1 cellular context compared by ENCODE assay signal in genomic region chr11:64233913-64234839, GRCh38.
TF ChIP-seq lines count a peak whose summit lies in the region.

Gene VEGFB, plus strand, starts transcription at chr11:64234584. Its CDS starts 250 bp downstream, at chr11:64234834.

TF ChIP-seq in HepG2, 621 proteins besides CTCF, POLR2A, EP300 and RAD21 (continued from another document and continues in another):
- TF ChIP-seq ZNF282 (IDR thresholded peaks at IDR 0.05; ENCODE audit: partially characterized antibody), result no peak
- TF ChIP-seq NFYC (CRISPR knock-in tag; IDR thresholded peaks at IDR 0.05), result no peak
- no peak for TF ChIP-seq PREB (CRISPR knock-in tag; IDR thresholded peaks at IDR 0.05)
- no peak for TF ChIP-seq ZSCAN30 (CRISPR knock-in tag; IDR thresholded peaks at IDR 0.05)
- no peak for TF ChIP-seq ZNF549 (CRISPR knock-in tag; IDR thresholded peaks at IDR 0.05)
- no peak for TF ChIP-seq ETV6 (CRISPR knock-in tag; conservative IDR thresholded peaks at IDR 0.05)
- no peak for TF ChIP-seq ARNT (IDR thresholded peaks at IDR 0.05)
- no peak for TF ChIP-seq GTF3A (CRISPR knock-in tag; conservative IDR thresholded peaks at IDR 0.05)
- TF ChIP-seq ZNF704 (CRISPR knock-in tag; IDR thresholded peaks at IDR 0.05; ENCODE audit: borderline replicate concordance), result no peak
- no peak for TF ChIP-seq KLF9 (CRISPR knock-in tag; IDR thresholded peaks at IDR 0.05; ENCODE audit: low read depth)
- no peak for TF ChIP-seq HNRNPL (IDR thresholded peaks at IDR 0.05; ENCODE audit: low read depth, low read length)
- TF ChIP-seq POGK (CRISPR knock-in tag; conservative IDR thresholded peaks at IDR 0.05), result no peak
- no peak for TF ChIP-seq HDAC2 (CRISPR knock-in tag; IDR thresholded peaks at IDR 0.05)
- TF ChIP-seq GPBP1L1 (CRISPR knock-in tag; IDR thresholded peaks at IDR 0.05), result no peak
- no peak for TF ChIP-seq ZNF598 (CRISPR knock-in tag; IDR thresholded peaks at IDR 0.05; ENCODE audit: borderline replicate concordance)
- TF ChIP-seq AKNA (CRISPR knock-in tag; IDR thresholded peaks at IDR 0.05; ENCODE audit: borderline replicate concordance), result no peak
- TF ChIP-seq ZBTB33 (CRISPR knock-in tag; IDR thresholded peaks at IDR 0.05), result no peak
- no peak for TF ChIP-seq ZNF713 (CRISPR knock-in tag; IDR thresholded peaks at IDR 0.05)
- TF ChIP-seq KLF6 (CRISPR knock-in tag; IDR thresholded peaks at IDR 0.05), result no peak
- TF ChIP-seq MLX (CRISPR knock-in tag; IDR thresholded peaks at IDR 0.05), result no peak
- no peak for TF ChIP-seq NFIC (IDR thresholded peaks at IDR 0.05; ENCODE audit: low read length)
- TF ChIP-seq TBX2 (CRISPR knock-in tag; IDR thresholded peaks at IDR 0.05; ENCODE audit: borderline replicate concordance), result no peak
- no peak for TF ChIP-seq NR2F1 (CRISPR knock-in tag; IDR thresholded peaks at IDR 0.05)
- TF ChIP-seq REST (IDR thresholded peaks at IDR 0.05; ENCODE audit: borderline replicate concordance in 1 of 2, low read depth in 1 of 2, low read length in 2 of 2), result no peak
- no peak for TF ChIP-seq ZFP82 (CRISPR knock-in tag; IDR thresholded peaks at IDR 0.05; ENCODE audit: borderline replicate concordance)
- no peak for TF ChIP-seq SMARCE1 (IDR thresholded peaks at IDR 0.05; ENCODE audit: borderline replicate concordance)
- TF ChIP-seq ZNF816 (CRISPR knock-in tag; IDR thresholded peaks at IDR 0.05; ENCODE audit: borderline replicate concordance), result no peak
- TF ChIP-seq TBP (CRISPR knock-in tag; IDR thresholded peaks at IDR 0.05), result no peak
- TF ChIP-seq BORCS8-MEF2B (CRISPR knock-in tag; IDR thresholded peaks at IDR 0.05), result no peak
- TF ChIP-seq ZNF280D (CRISPR knock-in tag; IDR thresholded peaks at IDR 0.05), result no peak
- no peak for TF ChIP-seq FIP1L1 (IDR thresholded peaks at IDR 0.05; ENCODE audit: borderline replicate concordance, insufficient read depth, low read depth, low read length)
- no peak for TF ChIP-seq ZNF30 (CRISPR knock-in tag; IDR thresholded peaks at IDR 0.05)
- TF ChIP-seq HES4 (CRISPR knock-in tag; IDR thresholded peaks at IDR 0.05; ENCODE audit: borderline replicate concordance), result no peak
- no peak for TF ChIP-seq ZBTB3 (CRISPR knock-in tag; IDR thresholded peaks at IDR 0.05; ENCODE audit: borderline replicate concordance, low read depth)
- TF ChIP-seq MXD4 (CRISPR knock-in tag; IDR thresholded peaks at IDR 0.05), result no peak
- TF ChIP-seq HOXA9 (CRISPR knock-in tag; IDR thresholded peaks at IDR 0.05; ENCODE audit: borderline replicate concordance), result no peak
- no peak for TF ChIP-seq PLRG1 (conservative IDR thresholded peaks at IDR 0.05)
- TF ChIP-seq KDM6A (CRISPR knock-in tag; IDR thresholded peaks at IDR 0.05; ENCODE audit: low read depth), result no peak
- no peak for TF ChIP-seq JUND (CRISPR knock-in tag; IDR thresholded peaks at IDR 0.05)
- no peak for TF ChIP-seq ZBTB44 (CRISPR knock-in tag; IDR thresholded peaks at IDR 0.05)
- TF ChIP-seq FOXM1 (CRISPR knock-in tag; IDR thresholded peaks at IDR 0.05), result no peak
- TF ChIP-seq ZNF879 (CRISPR knock-in tag; IDR thresholded peaks at IDR 0.05), result 0 out of 2 replicates have a peak, but pooled peaks have one; percentile 45
